ENCODE assay signal across 8 cellular contexts in genomic region chr17:43779145-43780125, GRCh38. TPM values are rescaled to one million over a fixed set of nuclear protein-coding genes. Genes with fewer than 3 reads are reported as not detected.
DNase-seq lines count a peak whose midpoint lies in the region; FAIRE-seq and TF ChIP-seq lines count a peak whose summit lies in the region.

No MANE protein-coding gene starts in this region.

- H3K4me3 Mint-ChIP-seq in activated naive CD4-positive, alpha-beta T cell treated with anti-CD3 and anti-CD28 coated beads, Interleukin-2, amount 10 ng/mL, durations not matched to agents 7 days and 5 days: peak overlapping the region; percentile 70
- peak overlapping the region; percentile 82 for H3K4me3 Mint-ChIP-seq in astrocyte (ENCODE audit: unreplicated experiment)
- peak overlapping the region; percentile 83 for H3K4me3 Mint-ChIP-seq in stimulated activated naive CD8-positive, alpha-beta T cell treated with anti-CD3 and anti-CD28 coated beads, Interleukin-15, Interleukin-2, amounts not matched to agents 100 ng/mL and 50 ng/mL, for 24 hours

- peaks cover 34% of the 10 kb centered on the region for H3K79me2 ChIP-seq in astrocyte (ENCODE audit: insufficient read depth, low read length)

- peaks cover 45% of the 10 kb centered on the region for H3K27me3 Mint-ChIP-seq in activated naive CD4-positive, alpha-beta T cell treated with anti-CD3 and anti-CD28 coated beads, Interleukin-2, amount 10 ng/mL, durations not matched to agents 7 days and 5 days
- H3K27me3 Mint-ChIP-seq in astrocyte (ENCODE audit: low read depth, unreplicated experiment): peaks cover 2% of the 10 kb centered on the region
- peaks cover 37% of the 10 kb centered on the region for H3K27me3 Mint-ChIP-seq in stimulated activated naive CD8-positive, alpha-beta T cell treated with anti-CD3 and anti-CD28 coated beads, Interleukin-15, Interleukin-2, amounts not matched to agents 100 ng/mL and 50 ng/mL, for 24 hours

- FAIRE-seq in astrocyte (lab: Jason Lieb, UNC): no peak

- no peaks in the 10 kb centered on the region for H3K27me3 ChIP-seq in astrocyte (ENCODE audit: insufficient read depth, low read length)

- H3K4me3 ChIP-seq in astrocyte (ENCODE audit: insufficient read depth, low read depth, low read length): peak overlapping the region; percentile 76

- peak overlapping the region; percentile 28 for H3K27ac Mint-ChIP-seq in activated naive CD4-positive, alpha-beta T cell treated with anti-CD3 and anti-CD28 coated beads, Interleukin-2, amount 10 ng/mL, durations not matched to agents 7 days and 5 days
- H3K27ac Mint-ChIP-seq in astrocyte (ENCODE audit: unreplicated experiment): peak overlapping the region; percentile 77
- H3K27ac Mint-ChIP-seq in stimulated activated naive CD8-positive, alpha-beta T cell treated with anti-CD3 and anti-CD28 coated beads, Interleukin-15, Interleukin-2, amounts not matched to agents 100 ng/mL and 50 ng/mL, for 24 hours: peak overlapping the region; percentile 26

- peaks cover 3% of the 10 kb centered on the region for H3K36me3 ChIP-seq in astrocyte (ENCODE audit: insufficient read depth, low read length)

- peaks cover 2% of the 10 kb centered on the region for H3K36me3 Mint-ChIP-seq in activated naive CD4-positive, alpha-beta T cell treated with anti-CD3 and anti-CD28 coated beads, Interleukin-2, amount 10 ng/mL, durations not matched to agents 7 days and 5 days
- peaks cover 10% of the 10 kb centered on the region for H3K36me3 Mint-ChIP-seq in astrocyte (ENCODE audit: low read depth, unreplicated experiment)
- peaks cover 8% of the 10 kb centered on the region for H3K36me3 Mint-ChIP-seq in stimulated activated naive CD8-positive, alpha-beta T cell treated with anti-CD3 and anti-CD28 coated beads, Interleukin-15, Interleukin-2, amounts not matched to agents 100 ng/mL and 50 ng/mL, for 24 hours (ENCODE audit: low read depth)

- no peak for DNase-seq in activated naive CD4-positive, alpha-beta T cell treated with anti-CD3 and anti-CD28 coated beads, Interleukin-2, amount 10 ng/mL, durations not matched to agents 7 days and 5 days
- DNase-seq in activated naive CD4-positive, alpha-beta T cell (lab: John Stamatoyannopoulos, UW): no peak
- DNase-seq in NCI-H345 (lab: John Stamatoyannopoulos, UW) (peak; percentile 70), astrocyte (ENCODE audit: low read depth) (peak; percentile 25), iris pigment epithelial cell (ENCODE audit: low read depth) (peak; percentile 31), GOT3 (lab: John Stamatoyannopoulos, UW) (no peak)
- DNase-seq in stimulated activated CD4-positive, alpha-beta T cell treated with anti-CD3 and anti-CD28 coated beads, Interleukin-4, amount 100 ng/mL, for 4 hours: no peak

- CTCF ChIA-PET in activated naive CD4-positive, alpha-beta T cell treated with anti-CD3 and anti-CD28 coated beads, Interleukin-2, amount 10 ng/mL, durations not matched to agents 7 days and 5 days (lab: Charles Lee): interaction anchor here (1.0 to 1.8 kb wide), 6 partner anchors 12 to 99 kb away, joined by 4 to 7 read pairs (median 6); no protein-coding TSS in a partner anchor

- peak overlapping the region; percentile 99 for H3K9ac ChIP-seq in astrocyte (ENCODE audit: low read length)

- no peak for TF ChIP-seq CTCF in astrocyte (IDR thresholded peaks at IDR 0.05; ENCODE audit: insufficient read depth, low read depth, low read length)

- H3K4me1 ChIP-seq in astrocyte (ENCODE audit: insufficient read depth, low read length): peaks cover 19% of the 10 kb centered on the region

- peak overlapping the region; percentile 98 for H3K27ac ChIP-seq in astrocyte (ENCODE audit: low read depth, low read length)

- H3K4me1 Mint-ChIP-seq in activated naive CD4-positive, alpha-beta T cell treated with anti-CD3 and anti-CD28 coated beads, Interleukin-2, amount 10 ng/mL, durations not matched to agents 7 days and 5 days: peaks cover 16% of the 10 kb centered on the region
- H3K4me1 Mint-ChIP-seq in astrocyte (ENCODE audit: low read depth, unreplicated experiment): peaks cover 15% of the 10 kb centered on the region
- H3K4me1 Mint-ChIP-seq in stimulated activated naive CD8-positive, alpha-beta T cell treated with anti-CD3 and anti-CD28 coated beads, Interleukin-15, Interleukin-2, amounts not matched to agents 100 ng/mL and 50 ng/mL, for 24 hours (ENCODE audit: low read depth): peaks cover 12% of the 10 kb centered on the region

- no peaks in the 10 kb centered on the region for H3K9me3 ChIP-seq in astrocyte (ENCODE audit: insufficient read depth, low read depth, low read length)

- H4K20me1 ChIP-seq in astrocyte (ENCODE audit: insufficient read depth, low read length): peaks cover 20% of the 10 kb centered on the region

- H3K4me2 ChIP-seq in astrocyte (ENCODE audit: low read length): peak overlapping the region; percentile 94

- H2AFZ ChIP-seq in astrocyte (ENCODE audit: low read depth, low read length): peak overlapping the region; percentile 79

- H3K9me3 Mint-ChIP-seq in activated naive CD4-positive, alpha-beta T cell treated with anti-CD3 and anti-CD28 coated beads, Interleukin-2, amount 10 ng/mL, durations not matched to agents 7 days and 5 days: no peaks in the 10 kb centered on the region
- no peaks in the 10 kb centered on the region for H3K9me3 Mint-ChIP-seq in astrocyte (ENCODE audit: unreplicated experiment)
- H3K9me3 Mint-ChIP-seq in stimulated activated naive CD8-positive, alpha-beta T cell treated with anti-CD3 and anti-CD28 coated beads, Interleukin-15, Interleukin-2, amounts not matched to agents 100 ng/mL and 50 ng/mL, for 24 hours: no peaks in the 10 kb centered on the region

RNA-seq across cellular contexts. Expression of gene DUSP3, which starts 0.7 kb away (rescaled TPM):
- total RNA-seq in astrocyte: 63.3 and 71.6 TPM in 2 replicates

RNA-seq across cellular contexts. Expression of gene CFAP97D1, which starts 0.8 kb away (rescaled TPM):
- 0.16 TPM in 1 of 2 replicates, not detected in the other for total RNA-seq in astrocyte

RNA-seq across cellular contexts. Expression of gene SOST, which starts 20.8 kb away (rescaled TPM):
- not detected in 2 replicates for total RNA-seq in astrocyte

RNA-seq across cellular contexts. Expression of gene MPP3, which starts 53.5 kb away (rescaled TPM):
- 5.9 and 6.5 TPM in 2 replicates for total RNA-seq in astrocyte

Comparison
In these comparisons a context has a peak if more than half of its experiments do, and no peak if none do; other contexts are left out.
1. DNase-seq: peak in NCI-H345 (single experiment), astrocyte (single experiment) and iris pigment epithelial cell (single experiment); none in activated naive CD4-positive, alpha-beta T cell treated with anti-CD3 and anti-CD28 coated beads, Interleukin-2, amount 10 ng/mL, durations not matched to agents 7 days and 5 days (single experiment), activated naive CD4-positive, alpha-beta T cell (0 of 4), stimulated activated CD4-positive, alpha-beta T cell treated with anti-CD3 and anti-CD28 coated beads, Interleukin-4, amount 100 ng/mL, for 4 hours (0 of 2) and GOT3 (single experiment).
2. H3K27ac Mint-ChIP-seq: peak in every context shown above with its lines; median percentile 77 in astrocyte; 28 in activated naive CD4-positive, alpha-beta T cell treated with anti-CD3 and anti-CD28 coated beads, Interleukin-2, amount 10 ng/mL, durations not matched to agents 7 days and 5 days; 26 in stimulated activated naive CD8-positive, alpha-beta T cell treated with anti-CD3 and anti-CD28 coated beads, Interleukin-15, Interleukin-2, amounts not matched to agents 100 ng/mL and 50 ng/mL, for 24 hours.
3. Peak in every context shown above with its lines, with median percentiles within 50 percentile points of each other: H3K4me3 Mint-ChIP-seq.